Comparison of ENCODE assay signal across 8 cellular contexts in genomic region chr1:99969260-99969728, GRCh38. TPM values are rescaled to one million over a fixed set of nuclear protein-coding genes. Genes with fewer than 3 reads are reported as not detected.
DNase-seq lines count a peak whose midpoint lies in the region; ATAC-seq and TF ChIP-seq lines count a peak whose summit lies in the region.

No MANE protein-coding gene starts in this region.

- TF ChIP-seq POLR2A in NB4 (IDR thresholded peaks at IDR 0.05; ENCODE audit: extremely low read depth, insufficient read length) = no peak

- peak overlapping the region; percentile 88 for H3K4me3 ChIP-seq in NB4 (ENCODE audit: low read depth, low read length)
- H3K4me3 ChIP-seq in mucosa of descending colon = peak overlapping the region; percentile 85

- CTCF ChIA-PET in GM10248 (lab: Yijun Ruan, JAX) = interaction anchor here (0.9 to 1.6 kb wide), 3 partner anchors 8 to 59 kb away, joined by 3 to 4 read pairs (median 3); no protein-coding TSS in a partner anchor

- H3K9me3 ChIP-seq in mucosa of descending colon = no peaks in the 10 kb centered on the region

- ATAC-seq in GM21723 (IDR thresholded peaks at IDR 0.05; ENCODE audit: unreplicated experiment) (peak; percentile 18), mucosa of descending colon (peak; percentile 12)

- peak overlapping the region; percentile 1 for H3K27ac ChIP-seq in cingulate gyrus (ENCODE audit: low read depth, low read length)

- peaks cover 38% of the 10 kb centered on the region for H3K4me1 ChIP-seq in mucosa of descending colon (ENCODE audit: low read depth)

- POLR2A ChIA-PET in GM10248 (lab: Yijun Ruan, JAX) = interaction anchor here (0.6 kb wide), 1 partner anchor 565 kb away, joined by 5 read pairs; no protein-coding TSS in a partner anchor

- peak; percentile 35 for DNase-seq in GM10248 (ENCODE audit: extremely low spot score)
- no peak for DNase-seq in NB4 (ENCODE audit: low read depth)
- DNase-seq in mucosa of descending colon = no peak
- no peak for DNase-seq in NCI-H1436 treated with DMSO at 0.1 percent for 48 hours (lab: John Stamatoyannopoulos, UW)
- DNase-seq in effector CD4-positive, alpha-beta T cell = no peak
- DNase-seq in Ammon's horn (ENCODE audit: low spot score) = no peak

- no peaks in the 10 kb centered on the region for H3K36me3 ChIP-seq in mucosa of descending colon (ENCODE audit: low read depth)

- intact Hi-C loops in mucosa of descending colon (cut with DNase I, micrococcal nuclease) = no loop called here

- no peak for TF ChIP-seq CTCF in GM10248 (IDR thresholded peaks at IDR 0.05; ENCODE audit: control extremely low read depth, extremely low read depth, low read depth, missing control alignments)
- TF ChIP-seq CTCF in NB4 (IDR thresholded peaks at IDR 0.05; ENCODE audit: low read depth, low read length) = no peak
- TF ChIP-seq CTCF in mucosa of descending colon (IDR thresholded peaks at IDR 0.05) = no peak

RNA-seq across cellular contexts. Expression of gene SLC35A3, which starts 0.5 kb away (rescaled TPM):
- total RNA-seq in mucosa of descending colon = 100 to 1,000 TPM in 2 of 3 donors, 10 to 100 TPM in 1; 86.2 to 205 (median 159) TPM
